In the genomic region with DNA sequence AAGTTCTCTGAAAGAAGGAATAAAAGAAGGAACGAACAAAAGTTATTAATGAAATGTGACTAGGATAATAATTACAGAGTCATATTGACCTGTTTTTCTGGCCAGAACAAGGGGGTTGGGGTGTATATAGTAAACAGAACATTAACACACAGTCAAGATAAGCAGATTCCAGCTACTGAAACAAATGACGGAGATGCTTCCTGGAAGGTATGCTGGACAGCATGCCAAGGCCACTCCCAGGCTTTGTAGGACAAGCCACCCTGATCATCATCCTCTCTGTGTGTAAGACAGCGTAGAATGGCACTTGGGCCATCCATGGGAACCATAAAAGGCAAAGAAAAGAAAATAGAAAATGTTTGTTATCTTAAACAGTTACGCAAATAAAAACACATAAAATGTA, we compare ENCODE assay signal across 2 cellular contexts.
TF ChIP-seq lines count a peak whose summit lies in the region.

No MANE protein-coding gene starts in this region.

TF ChIP-seq in K562, 482 proteins besides CTCF, POLR2A, EP300 and RAD21 (continues in another document):
- TF ChIP-seq ZNF764 (CRISPR knock-in tag; IDR thresholded peaks at IDR 0.05; ENCODE audit: low read depth) = no peak
- peak; percentile 50; the same call in 1 of the 2 replicates for TF ChIP-seq SOX6 (IDR thresholded peaks at IDR 0.05)
- TF ChIP-seq WHSC1 (IDR thresholded peaks at IDR 0.05; ENCODE audit: low read length) = no peak
- TF ChIP-seq POLR3A (IDR thresholded peaks at IDR 0.05; ENCODE audit: borderline replicate concordance, extremely low read depth, insufficient read depth, insufficient read length) = no peak
- TF ChIP-seq TOE1 (IDR thresholded peaks at IDR 0.05; ENCODE audit: borderline replicate concordance) = no peak
- TF ChIP-seq TOE1 (CRISPR knock-in tag; IDR thresholded peaks at IDR 0.05; ENCODE audit: borderline replicate concordance, low read depth) = no peak
- TF ChIP-seq MAFG (tag; conservative IDR thresholded peaks at IDR 0.05) = no peak
- no peak for TF ChIP-seq ZBTB17 (CRISPR knock-in tag; IDR thresholded peaks at IDR 0.05)
- no peak for TF ChIP-seq FOSL1 (tag; conservative IDR thresholded peaks at IDR 0.05)
- peak; percentile 52 for TF ChIP-seq ARID1B (IDR thresholded peaks at IDR 0.05)
- TF ChIP-seq CC2D1A (IDR thresholded peaks at IDR 0.05) = no peak
- TF ChIP-seq ZNF175 (CRISPR knock-in tag; IDR thresholded peaks at IDR 0.05; ENCODE audit: low read depth) = no peak
- TF ChIP-seq, protein P1, sequence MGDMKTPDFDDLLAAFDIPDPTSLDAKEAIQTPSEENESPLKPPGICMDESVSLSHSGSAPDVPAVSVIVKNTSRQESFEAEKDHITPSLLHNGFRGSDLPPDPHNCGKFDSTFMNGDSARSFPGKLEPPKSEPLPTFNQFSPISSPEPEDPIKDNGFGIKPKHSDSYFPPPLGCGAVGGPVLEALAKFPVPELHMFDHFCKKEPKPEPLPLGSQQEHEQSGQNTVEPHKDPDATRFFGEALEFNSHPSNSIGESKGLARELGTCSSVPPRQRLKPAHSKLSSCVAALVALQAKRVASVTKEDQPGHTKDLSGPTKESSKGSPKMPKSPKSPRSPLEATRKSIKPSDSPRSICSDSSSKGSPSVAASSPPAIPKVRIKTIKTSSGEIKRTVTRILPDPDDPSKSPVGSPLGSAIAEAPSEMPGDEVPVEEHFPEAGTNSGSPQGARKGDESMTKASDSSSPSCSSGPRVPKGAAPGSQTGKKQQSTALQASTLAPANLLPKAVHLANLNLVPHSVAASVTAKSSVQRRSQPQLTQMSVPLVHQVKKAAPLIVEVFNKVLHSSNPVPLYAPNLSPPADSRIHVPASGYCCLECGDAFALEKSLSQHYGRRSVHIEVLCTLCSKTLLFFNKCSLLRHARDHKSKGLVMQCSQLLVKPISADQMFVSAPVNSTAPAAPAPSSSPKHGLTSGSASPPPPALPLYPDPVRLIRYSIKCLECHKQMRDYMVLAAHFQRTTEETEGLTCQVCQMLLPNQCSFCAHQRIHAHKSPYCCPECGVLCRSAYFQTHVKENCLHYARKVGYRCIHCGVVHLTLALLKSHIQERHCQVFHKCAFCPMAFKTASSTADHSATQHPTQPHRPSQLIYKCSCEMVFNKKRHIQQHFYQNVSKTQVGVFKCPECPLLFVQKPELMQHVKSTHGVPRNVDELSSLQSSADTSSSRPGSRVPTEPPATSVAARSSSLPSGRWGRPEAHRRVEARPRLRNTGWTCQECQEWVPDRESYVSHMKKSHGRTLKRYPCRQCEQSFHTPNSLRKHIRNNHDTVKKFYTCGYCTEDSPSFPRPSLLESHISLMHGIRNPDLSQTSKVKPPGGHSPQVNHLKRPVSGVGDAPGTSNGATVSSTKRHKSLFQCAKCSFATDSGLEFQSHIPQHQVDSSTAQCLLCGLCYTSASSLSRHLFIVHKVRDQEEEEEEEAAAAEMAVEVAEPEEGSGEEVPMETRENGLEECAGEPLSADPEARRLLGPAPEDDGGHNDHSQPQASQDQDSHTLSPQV (IDR thresholded peaks at IDR 0.05) = 0 out of 2 replicates have a peak, but pooled peaks have one; percentile 13
- no peak for TF ChIP-seq KLF1 (tag; IDR thresholded peaks at IDR 0.05)
- no peak for TF ChIP-seq FOXJ2 (tag; IDR thresholded peaks at IDR 0.05)
- no peak for TF ChIP-seq NR2F6 (CRISPR knock-in tag; IDR thresholded peaks at IDR 0.05)
- no peak for TF ChIP-seq SP1 (CRISPR knock-in tag; IDR thresholded peaks at IDR 0.05)
- no peak for TF ChIP-seq SP2 (IDR thresholded peaks at IDR 0.05; ENCODE audit: extremely low read depth, low read depth, low read length, poor library complexity, severe bottlenecking)
- 0 out of 2 replicates have a peak, but pooled peaks have one; percentile 18 for TF ChIP-seq EHMT2 (IDR thresholded peaks at IDR 0.05)
- TF ChIP-seq, protein P2, sequence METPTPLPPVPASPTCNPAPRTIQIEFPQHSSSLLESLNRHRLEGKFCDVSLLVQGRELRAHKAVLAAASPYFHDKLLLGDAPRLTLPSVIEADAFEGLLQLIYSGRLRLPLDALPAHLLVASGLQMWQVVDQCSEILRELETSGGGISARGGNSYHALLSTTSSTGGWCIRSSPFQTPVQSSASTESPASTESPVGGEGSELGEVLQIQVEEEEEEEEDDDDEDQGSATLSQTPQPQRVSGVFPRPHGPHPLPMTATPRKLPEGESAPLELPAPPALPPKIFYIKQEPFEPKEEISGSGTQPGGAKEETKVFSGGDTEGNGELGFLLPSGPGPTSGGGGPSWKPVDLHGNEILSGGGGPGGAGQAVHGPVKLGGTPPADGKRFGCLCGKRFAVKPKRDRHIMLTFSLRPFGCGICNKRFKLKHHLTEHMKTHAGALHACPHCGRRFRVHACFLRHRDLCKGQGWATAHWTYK (CRISPR knock-in tag; IDR thresholded peaks at IDR 0.05) = no peak
- TF ChIP-seq, protein P3, sequence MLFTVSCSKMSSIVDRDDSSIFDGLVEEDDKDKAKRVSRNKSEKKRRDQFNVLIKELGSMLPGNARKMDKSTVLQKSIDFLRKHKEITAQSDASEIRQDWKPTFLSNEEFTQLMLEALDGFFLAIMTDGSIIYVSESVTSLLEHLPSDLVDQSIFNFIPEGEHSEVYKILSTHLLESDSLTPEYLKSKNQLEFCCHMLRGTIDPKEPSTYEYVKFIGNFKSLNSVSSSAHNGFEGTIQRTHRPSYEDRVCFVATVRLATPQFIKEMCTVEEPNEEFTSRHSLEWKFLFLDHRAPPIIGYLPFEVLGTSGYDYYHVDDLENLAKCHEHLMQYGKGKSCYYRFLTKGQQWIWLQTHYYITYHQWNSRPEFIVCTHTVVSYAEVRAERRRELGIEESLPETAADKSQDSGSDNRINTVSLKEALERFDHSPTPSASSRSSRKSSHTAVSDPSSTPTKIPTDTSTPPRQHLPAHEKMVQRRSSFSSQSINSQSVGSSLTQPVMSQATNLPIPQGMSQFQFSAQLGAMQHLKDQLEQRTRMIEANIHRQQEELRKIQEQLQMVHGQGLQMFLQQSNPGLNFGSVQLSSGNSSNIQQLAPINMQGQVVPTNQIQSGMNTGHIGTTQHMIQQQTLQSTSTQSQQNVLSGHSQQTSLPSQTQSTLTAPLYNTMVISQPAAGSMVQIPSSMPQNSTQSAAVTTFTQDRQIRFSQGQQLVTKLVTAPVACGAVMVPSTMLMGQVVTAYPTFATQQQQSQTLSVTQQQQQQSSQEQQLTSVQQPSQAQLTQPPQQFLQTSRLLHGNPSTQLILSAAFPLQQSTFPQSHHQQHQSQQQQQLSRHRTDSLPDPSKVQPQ (CRISPR knock-in tag; IDR thresholded peaks at IDR 0.05; ENCODE audit: borderline replicate concordance) = no peak

TF ChIP-seq in liver, 16 proteins besides CTCF, POLR2A, EP300 and RAD21:
- TF ChIP-seq, protein P4, sequence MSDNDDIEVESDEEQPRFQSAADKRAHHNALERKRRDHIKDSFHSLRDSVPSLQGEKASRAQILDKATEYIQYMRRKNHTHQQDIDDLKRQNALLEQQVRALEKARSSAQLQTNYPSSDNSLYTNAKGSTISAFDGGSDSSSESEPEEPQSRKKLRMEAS (IDR thresholded peaks at IDR 0.05) = peak; percentile 64
- peak; percentile 60 for TF ChIP-seq YY1 (IDR thresholded peaks at IDR 0.05)
- peak in 1 of 2 donors; percentile 60 for TF ChIP-seq EGR1 (IDR thresholded peaks at IDR 0.05; ENCODE audit: low read depth in 2 of 2)
- TF ChIP-seq, protein P5, sequence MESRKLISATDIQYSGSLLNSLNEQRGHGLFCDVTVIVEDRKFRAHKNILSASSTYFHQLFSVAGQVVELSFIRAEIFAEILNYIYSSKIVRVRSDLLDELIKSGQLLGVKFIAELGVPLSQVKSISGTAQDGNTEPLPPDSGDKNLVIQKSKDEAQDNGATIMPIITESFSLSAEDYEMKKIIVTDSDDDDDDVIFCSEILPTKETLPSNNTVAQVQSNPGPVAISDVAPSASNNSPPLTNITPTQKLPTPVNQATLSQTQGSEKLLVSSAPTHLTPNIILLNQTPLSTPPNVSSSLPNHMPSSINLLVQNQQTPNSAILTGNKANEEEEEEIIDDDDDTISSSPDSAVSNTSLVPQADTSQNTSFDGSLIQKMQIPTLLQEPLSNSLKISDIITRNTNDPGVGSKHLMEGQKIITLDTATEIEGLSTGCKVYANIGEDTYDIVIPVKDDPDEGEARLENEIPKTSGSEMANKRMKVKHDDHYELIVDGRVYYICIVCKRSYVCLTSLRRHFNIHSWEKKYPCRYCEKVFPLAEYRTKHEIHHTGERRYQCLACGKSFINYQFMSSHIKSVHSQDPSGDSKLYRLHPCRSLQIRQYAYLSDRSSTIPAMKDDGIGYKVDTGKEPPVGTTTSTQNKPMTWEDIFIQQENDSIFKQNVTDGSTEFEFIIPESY (IDR thresholded peaks at IDR 0.05) = peak; percentile 52
- TF ChIP-seq FOXA1 (IDR thresholded peaks at IDR 0.05) = peak; percentile 70
- peak in 1 of 2 donors; percentile 78 for TF ChIP-seq RXRA (IDR thresholded peaks at IDR 0.05)
- TF ChIP-seq HNF4A (conservative IDR thresholded peaks at IDR 0.05) = peak; percentile 18 to 74
- TF ChIP-seq HNF4G (IDR thresholded peaks at IDR 0.05) = no peak
- no peak for TF ChIP-seq TAF1 (conservative IDR thresholded peaks at IDR 0.05)
- TF ChIP-seq, protein P6, sequence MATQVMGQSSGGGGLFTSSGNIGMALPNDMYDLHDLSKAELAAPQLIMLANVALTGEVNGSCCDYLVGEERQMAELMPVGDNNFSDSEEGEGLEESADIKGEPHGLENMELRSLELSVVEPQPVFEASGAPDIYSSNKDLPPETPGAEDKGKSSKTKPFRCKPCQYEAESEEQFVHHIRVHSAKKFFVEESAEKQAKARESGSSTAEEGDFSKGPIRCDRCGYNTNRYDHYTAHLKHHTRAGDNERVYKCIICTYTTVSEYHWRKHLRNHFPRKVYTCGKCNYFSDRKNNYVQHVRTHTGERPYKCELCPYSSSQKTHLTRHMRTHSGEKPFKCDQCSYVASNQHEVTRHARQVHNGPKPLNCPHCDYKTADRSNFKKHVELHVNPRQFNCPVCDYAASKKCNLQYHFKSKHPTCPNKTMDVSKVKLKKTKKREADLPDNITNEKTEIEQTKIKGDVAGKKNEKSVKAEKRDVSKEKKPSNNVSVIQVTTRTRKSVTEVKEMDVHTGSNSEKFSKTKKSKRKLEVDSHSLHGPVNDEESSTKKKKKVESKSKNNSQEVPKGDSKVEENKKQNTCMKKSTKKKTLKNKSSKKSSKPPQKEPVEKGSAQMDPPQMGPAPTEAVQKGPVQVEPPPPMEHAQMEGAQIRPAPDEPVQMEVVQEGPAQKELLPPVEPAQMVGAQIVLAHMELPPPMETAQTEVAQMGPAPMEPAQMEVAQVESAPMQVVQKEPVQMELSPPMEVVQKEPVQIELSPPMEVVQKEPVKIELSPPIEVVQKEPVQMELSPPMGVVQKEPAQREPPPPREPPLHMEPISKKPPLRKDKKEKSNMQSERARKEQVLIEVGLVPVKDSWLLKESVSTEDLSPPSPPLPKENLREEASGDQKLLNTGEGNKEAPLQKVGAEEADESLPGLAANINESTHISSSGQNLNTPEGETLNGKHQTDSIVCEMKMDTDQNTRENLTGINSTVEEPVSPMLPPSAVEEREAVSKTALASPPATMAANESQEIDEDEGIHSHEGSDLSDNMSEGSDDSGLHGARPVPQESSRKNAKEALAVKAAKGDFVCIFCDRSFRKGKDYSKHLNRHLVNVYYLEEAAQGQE (IDR thresholded peaks at IDR 0.05) = peak; percentile 93
- peak in 1 of 2 donors; percentile 76 for TF ChIP-seq JUND (IDR thresholded peaks at IDR 0.05)
- no peak for TF ChIP-seq NR2F2 (IDR thresholded peaks at IDR 0.05)
- TF ChIP-seq FOXA2 (IDR thresholded peaks at IDR 0.05) = peak; percentile 81
- no peak for TF ChIP-seq GABPA (IDR thresholded peaks at IDR 0.05 in 1 of 2, conservative IDR thresholded peaks at IDR 0.05 in 1 of 2)
- TF ChIP-seq SP1 (IDR thresholded peaks at IDR 0.05) = no peak
- TF ChIP-seq, protein P7, sequence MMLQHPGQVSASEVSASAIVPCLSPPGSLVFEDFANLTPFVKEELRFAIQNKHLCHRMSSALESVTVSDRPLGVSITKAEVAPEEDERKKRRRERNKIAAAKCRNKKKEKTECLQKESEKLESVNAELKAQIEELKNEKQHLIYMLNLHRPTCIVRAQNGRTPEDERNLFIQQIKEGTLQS (IDR thresholded peaks at IDR 0.05) = no peak
TF ChIP-seq in liver: peak in this region for 10.
